ENCODE assay signal across 20 cellular contexts in the genomic region with DNA sequence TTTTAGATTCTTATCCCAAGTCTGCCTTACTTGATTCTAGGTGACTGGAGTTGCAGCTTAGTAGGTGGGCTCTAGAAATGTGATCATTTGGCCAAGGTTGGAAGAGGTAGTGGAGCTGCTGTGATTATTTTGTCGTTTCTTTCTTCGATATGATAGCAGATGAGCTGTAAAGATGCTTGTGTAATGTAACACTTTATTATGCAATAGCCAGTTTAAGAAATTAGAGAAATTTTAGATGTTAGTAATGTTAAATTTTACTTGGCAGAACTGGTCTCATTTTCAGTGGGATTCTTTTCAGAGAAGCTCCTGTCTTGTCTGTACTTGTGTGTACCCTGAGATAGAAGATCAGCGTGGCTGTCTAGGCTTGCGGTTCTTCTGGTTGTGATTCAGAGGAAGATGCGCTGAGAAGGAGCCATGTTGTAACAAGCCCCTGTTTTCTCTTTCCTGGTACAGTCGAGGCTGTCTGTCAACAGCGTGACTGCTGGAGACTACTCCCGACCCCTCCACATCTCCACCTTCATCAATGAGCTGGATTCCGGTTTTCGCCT.
"Had no signal": no experiment of that assay in that cellular context is flagged by ENCODE, and none has a peak within 500 bp of the region (broad histone marks: within the 10 kb centered on the region; RNA-seq: fewer than 3 reads in every experiment).

No MANE protein-coding gene starts in this region.

- H3K27me3 ChIP-seq: hepatocyte, spleen, thyroid gland had no signal

- H3K79me2 ChIP-seq: hepatocyte had no signal

- H3K4me2 ChIP-seq: hepatocyte had no signal

- H2AFZ ChIP-seq: hepatocyte had no signal

- ATAC-seq: effector memory CD8-positive, alpha-beta T cell; left lobe of liver; naive thymus-derived CD4-positive, alpha-beta T cell; psoas muscle; sciatic nerve; stimulated activated naive B cell treated with anti-CD40 and anti-IgM and Interleukin-4, amounts not matched to agents 10 μg/mL and 1 μg/mL and 100 μg/mL, for 72 hours had no signal

- H3K27ac ChIP-seq: hepatocyte, psoas muscle, spleen, thyroid gland had no signal

- FAIRE-seq: colon, urothelium cell line had no signal

- DNase-seq: effector memory CD8-positive, alpha-beta T cell; erythroblast; foreskin melanocyte; head of caudate nucleus; mammary epithelial cell; naive thymus-derived CD4-positive, alpha-beta T cell; nephron progenitor cell; psoas muscle; retina; spleen; stimulated activated CD4-positive, alpha-beta T cell treated with anti-CD3 and anti-CD28 coated beads, Interleukin-15, amount 100 ng/mL, for 24 hours; stimulated activated CD4-positive, alpha-beta T cell treated with anti-CD3 and anti-CD28 coated beads, Interleukin-1b, Interleukin-23, amount 100 ng/mL, for 48 hours; stimulated activated CD4-positive, alpha-beta T cell treated with anti-CD3 and anti-CD28 coated beads, Interleukin-4, amount 100 ng/mL, for 24 hours; stimulated activated naive B cell treated with anti-CD40 and anti-IgM and Interleukin-4, amounts not matched to agents 10 μg/mL and 1 μg/mL and 100 μg/mL, for 72 hours; thyroid gland had no signal

- H3K9me3 ChIP-seq: psoas muscle, spleen, thyroid gland had no signal

- H3K4me3 ChIP-seq: hepatocyte, psoas muscle, spleen, thyroid gland had no signal

- H3K4me1 ChIP-seq: psoas muscle, thyroid gland had no signal
